ENCODE assay signal across 6 cellular contexts in genomic region chr1:120567626-120568025, GRCh38.
DNase-seq lines count a peak whose midpoint lies in the region; ATAC-seq, FAIRE-seq and TF ChIP-seq lines count a peak whose summit lies in the region.
"Not testable (repeated sequence)": the region's sequence is repeated elsewhere in the genome, so short reads cannot be mapped to it uniquely, and the experiment has no call there.

No MANE protein-coding gene starts in this region.

- not testable (repeated sequence) for H3K9me1 ChIP-seq in IMR-90 (ENCODE audit: insufficient read depth, low read length)

- not testable (repeated sequence) for H3K9me3 ChIP-seq in IMR-90 (ENCODE audit: control insufficient read depth, insufficient read depth, low read length); fibroblast of lung (ENCODE audit: control insufficient read depth, insufficient read depth, low read depth, low read length); lower lobe of right lung; pancreas; thoracic aorta

- not testable (repeated sequence) for H3K23ac ChIP-seq in IMR-90 (ENCODE audit: low read depth, low read length)

- H3K79me1 ChIP-seq in IMR-90 (ENCODE audit: low read depth in 1 of 2, low read length in 2 of 2), result not testable (repeated sequence)

- H2BK5ac ChIP-seq in IMR-90 (ENCODE audit: low read depth, low read length, poor library complexity, severe bottlenecking), result not testable (repeated sequence)

- not testable (repeated sequence) for H3K4me3 ChIP-seq in IMR-90 (ENCODE audit: insufficient read depth, low read depth, low read length); fibroblast of lung (replicated peaks in 1 of 4; ENCODE audit: control extremely low read depth in 1 of 4, insufficient read depth in 1 of 4, low read depth in 3 of 4, low read length in 4 of 4); lower lobe of right lung; pancreas; thoracic aorta

- not testable (repeated sequence) for H3K79me2 ChIP-seq in fibroblast of lung (ENCODE audit: control insufficient read depth, insufficient read depth, low read length)

- not testable (repeated sequence) for FAIRE-seq in pancreas (lab: Jason Lieb, UNC)

- dilution Hi-C loops in IMR-90 (cut with HindIII; ENCODE audit: low sequenced_read_pairs, unreplicated experiment), result not testable (repeated sequence)

- H2BK20ac ChIP-seq in IMR-90 (ENCODE audit: low read depth, low read length), result 0 out of 2 replicates have a peak overlapping the region, but pooled peaks have one; percentile 45

- DNase-seq in IMR-90; fibroblast of lung (ENCODE audit: low read depth in 2 of 2); lower lobe of right lung; pancreas; thoracic aorta (ENCODE audit: low spot score): not testable (repeated sequence)

- not testable (repeated sequence) for H4K5ac ChIP-seq in IMR-90 (ENCODE audit: low read depth, low read length)

- not testable (repeated sequence) for H3K4me1 ChIP-seq in IMR-90 (ENCODE audit: control insufficient read depth, insufficient read depth, low read length); fibroblast of lung (ENCODE audit: control insufficient read depth, extremely low read depth, insufficient read depth, low read length); lower lobe of right lung; pancreas; thoracic aorta (ENCODE audit: control insufficient read depth in 1 of 2, low read depth in 2 of 2)

- H4K91ac ChIP-seq in IMR-90 (ENCODE audit: insufficient read depth, low read depth, low read length), result not testable (repeated sequence)

- not testable (repeated sequence) for H3K14ac ChIP-seq in IMR-90 (replicated peaks; ENCODE audit: low read depth, low read length)

- BruUV-seq in IMR-90 (replicated peaks; lab: Mats Ljungman, UMichigan), result not testable (repeated sequence)

- POLR2A ChIA-PET in IMR-90 (lab: Charles Lee; ENCODE audit: unreplicated experiment), result not testable (repeated sequence)

- 0 out of 2 replicates have a peak overlapping the region, but pooled peaks have one; percentile 74 for H2BK120ac ChIP-seq in IMR-90 (ENCODE audit: low read depth, low read length)

- H3K27ac ChIP-seq in IMR-90 (ENCODE audit: insufficient read depth, low read length); lower lobe of right lung; pancreas; thoracic aorta: not testable (repeated sequence)
- peak overlapping the region; percentile 23 for H3K27ac ChIP-seq in fibroblast of lung (ENCODE audit: insufficient read depth, low read length)

- in situ Hi-C loops in IMR-90 (cut with MboI; ENCODE audit: low sequenced_read_pairs), result not testable (repeated sequence)

- not testable (repeated sequence) for H4K8ac ChIP-seq in IMR-90 (ENCODE audit: low read depth in 2 of 2, low read length in 2 of 2)

- H3K4me2 ChIP-seq in IMR-90 (ENCODE audit: low read depth, low read length); fibroblast of lung (ENCODE audit: extremely low read depth, insufficient read depth, low read length): not testable (repeated sequence)

- H3K18ac ChIP-seq in IMR-90 (ENCODE audit: low read depth, low read length), result not testable (repeated sequence)

- not testable (repeated sequence) for TF ChIP-seq POLR2A in IMR-90 (IDR thresholded peaks at IDR 0.05; ENCODE audit: low read depth, low read length)

- not testable (repeated sequence) for H4K20me1 ChIP-seq in IMR-90 (ENCODE audit: insufficient read depth, low read length); fibroblast of lung (ENCODE audit: control insufficient read depth, extremely low read depth, insufficient read depth, low read length)

- H2AK5ac ChIP-seq in IMR-90 (ENCODE audit: low read depth, low read length), result not testable (repeated sequence)

- not testable (repeated sequence) for H2AFZ ChIP-seq in IMR-90 (replicated peaks; ENCODE audit: low read length, poor library complexity); fibroblast of lung (ENCODE audit: low read length)

- CTCF ChIA-PET in IMR-90 (lab: Yijun Ruan, JAX), result not testable (repeated sequence)

- intact Hi-C loops in IMR-90 (cut with micrococcal nuclease); lower lobe of right lung (cut with DNase I); pancreas (cut with DNase I): not testable (repeated sequence)

- TF ChIP-seq RAD21 in IMR-90 (IDR thresholded peaks at IDR 0.05; ENCODE audit: low read length), result not testable (repeated sequence)

- H2AK9ac ChIP-seq in IMR-90 (replicated peaks; ENCODE audit: low read depth, low read length, poor library complexity), result not testable (repeated sequence)

- not testable (repeated sequence) for H3K4ac ChIP-seq in IMR-90 (ENCODE audit: low read depth, low read length)

- TF ChIP-seq CTCF in IMR-90 (conservative IDR thresholded peaks at IDR 0.05; ENCODE audit: low read depth, low read length); fibroblast of lung (conservative IDR thresholded peaks at IDR 0.05 in 1 of 2, IDR thresholded peaks at IDR 0.05 in 1 of 2; ENCODE audit: low read depth in 1 of 2, low read length in 2 of 2); lower lobe of right lung (IDR thresholded peaks at IDR 0.05); pancreas (IDR thresholded peaks at IDR 0.05); thoracic aorta (IDR thresholded peaks at IDR 0.05): not testable (repeated sequence)

- ATAC-seq in IMR-90 (ENCODE audit: low read depth) (peak; percentile 94), SK-N-SH treated with all-trans-retinoic acid at 6 μM for 48 hours (peak; percentile 97), lower lobe of right lung (peak; percentile 68 to 75), pancreas (peak in 3 of 4 donors; percentile 11 to 55 (median 28)), thoracic aorta (ENCODE audit: insufficient number of reproducible peaks, low FRiP score, low read depth) (peak; percentile 53)

- not testable (repeated sequence) for H3K56ac ChIP-seq in IMR-90 (ENCODE audit: extremely low read depth, insufficient read depth, low read length)

- H3K9ac ChIP-seq in IMR-90 (ENCODE audit: low read depth, low read length); fibroblast of lung (ENCODE audit: insufficient read depth, low read length): not testable (repeated sequence)

- no CpG with 5 or more reads among the region's 3 CpGs for WGBS in IMR-90 (ENCODE audit: extremely low coverage in 2 of 2, insufficient read length in 1 of 2), 2 experiments
- no CpG with 5 or more reads among the region's 3 CpGs for WGBS in pancreas, 2 donors

- not testable (repeated sequence) for H2BK15ac ChIP-seq in IMR-90 (ENCODE audit: low read depth, low read length)

- not testable (repeated sequence) for H3K27me3 ChIP-seq in IMR-90 (ENCODE audit: control insufficient read depth, insufficient read depth, low read length); fibroblast of lung (ENCODE audit: control insufficient read depth, insufficient read depth, low read length); lower lobe of right lung (ENCODE audit: low read depth); pancreas; thoracic aorta (replicated peaks; ENCODE audit: insufficient read depth)

- not testable (repeated sequence) for H3K36me3 ChIP-seq in IMR-90 (ENCODE audit: control insufficient read depth, insufficient read depth, low read length); fibroblast of lung (ENCODE audit: control insufficient read depth, insufficient read depth, low read length); lower lobe of right lung; pancreas; thoracic aorta

Comparison
In these comparisons a context has a peak if more than half of its experiments do, and no peak if none do; other contexts are left out.
1. ATAC-seq: peak in every context shown above with its lines; median percentile 97 in SK-N-SH treated with all-trans-retinoic acid at 6 μM for 48 hours; 94 in IMR-90; 72 in lower lobe of right lung; 53 in thoracic aorta; 28 in pancreas.